In the genomic region with DNA sequence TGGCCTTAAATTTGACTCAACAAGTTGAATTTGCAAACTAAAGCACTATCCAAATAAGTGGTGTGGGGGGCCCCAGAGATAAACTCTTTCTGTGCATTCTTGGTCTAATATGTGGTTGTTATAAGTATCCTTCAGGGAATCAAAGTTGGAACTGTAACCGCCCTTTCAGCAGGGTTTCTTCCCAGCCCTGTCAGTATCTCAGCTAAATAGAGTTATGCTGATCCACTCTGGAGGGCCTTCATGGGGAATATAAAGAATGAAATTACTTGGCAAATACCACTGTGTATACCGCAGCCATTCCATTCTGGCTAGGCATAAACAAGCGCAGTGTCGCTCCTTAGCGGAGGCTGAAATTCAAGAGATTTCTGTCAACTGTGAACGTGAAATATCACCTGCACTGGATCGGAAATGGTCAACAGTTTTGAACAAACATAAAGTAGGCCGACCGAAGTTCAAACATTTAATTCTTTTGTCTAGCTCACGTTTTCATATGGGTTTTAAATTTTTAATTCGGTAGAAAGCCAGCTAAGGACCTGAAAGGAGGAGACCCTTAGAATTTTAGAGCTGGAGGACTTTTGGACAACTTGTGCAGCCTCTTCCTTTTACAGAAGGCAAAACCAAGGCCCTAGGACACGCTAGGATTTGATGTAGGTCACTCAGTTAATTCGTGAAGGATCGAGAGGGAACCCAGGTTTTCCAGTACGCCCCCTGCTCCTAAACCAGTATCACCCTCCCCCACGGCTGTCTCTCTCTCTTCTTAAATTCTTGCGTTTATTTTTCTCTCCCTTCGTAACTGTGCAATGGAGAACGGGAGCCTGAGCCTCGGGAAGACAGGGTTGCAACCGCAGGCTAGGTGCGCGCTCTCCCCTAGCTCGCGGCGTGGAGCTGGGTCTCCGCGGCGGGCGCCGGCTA, we compare ENCODE assay signal across 8 cellular contexts.
DNase-seq lines count a peak whose midpoint lies in the region; ATAC-seq, FAIRE-seq and TF ChIP-seq lines count a peak whose summit lies in the region.

No MANE protein-coding gene starts in this region.

- no peak for TF ChIP-seq EP300 in K562 (IDR thresholded peaks at IDR 0.05; ENCODE audit: low read length)

- no peaks in the 10 kb centered on the region for H3K27me3 ChIP-seq in Karpas-422 (ENCODE audit: low read length)
- H3K27me3 ChIP-seq in K562 (ENCODE audit: control insufficient read depth in 2 of 2, insufficient read depth in 2 of 2, low read length in 2 of 2), result no peaks in the 10 kb centered on the region
- no peaks in the 10 kb centered on the region for H3K27me3 ChIP-seq in layer of hippocampus (ENCODE audit: control insufficient read depth, insufficient read depth, low read length)
- no peaks in the 10 kb centered on the region for H3K27me3 ChIP-seq in subcutaneous abdominal adipose tissue (ENCODE audit: control insufficient read depth in 5 of 5, insufficient read depth in 4 of 5, low read length in 5 of 5)

- DNase-seq in activated T-cell treated with anti-CD3 and anti-CD28 coated beads, Interleukin-2, amount 50 U/mL, for 72 hours, result no peak
- no peak for DNase-seq in activated T-cell treated with anti-CD3 and anti-CD28 coated beads, Interleukin-2, amount 50 U/mL, for 1 hour
- DNase-seq in Karpas-422, result peak; percentile 74
- peak in 3 of 4 experiments; percentile 25 to 41 (median 37) for DNase-seq in K562 (ENCODE audit: extremely low read depth in 1 of 4, low spot score in 3 of 4)
- no peak for DNase-seq in C1 segment of cervical spinal cord (lab: John Stamatoyannopoulos, UW)

- no peaks in the 10 kb centered on the region for H3K9me2 ChIP-seq in Karpas-422 (replicated peaks; ENCODE audit: insufficient read depth, low read length)

- H3K27me3 Mint-ChIP-seq in activated T-cell treated with anti-CD3 and anti-CD28 coated beads, Interleukin-2, amount 50 U/mL, for 72 hours (ENCODE audit: low read depth), result no peaks in the 10 kb centered on the region

- H3K36me3 Mint-ChIP-seq in activated T-cell treated with anti-CD3 and anti-CD28 coated beads, Interleukin-2, amount 50 U/mL, for 72 hours (ENCODE audit: insufficient read depth in 2 of 2), result no peaks in the 10 kb centered on the region

- TSS peak; percentile 82 for BruUV-seq in K562 (replicated peaks; lab: Mats Ljungman, UMichigan)

- H4K20me1 ChIP-seq in Karpas-422 (ENCODE audit: insufficient read depth, low read depth, low read length), result no peaks in the 10 kb centered on the region
- no peaks in the 10 kb centered on the region for H4K20me1 ChIP-seq in K562 (replicated peaks; ENCODE audit: control insufficient read depth, insufficient read depth, low read length)

- peak overlapping the region; percentile 77 for H3K4me3 ChIP-seq in Karpas-422 (ENCODE audit: low read length)
- H3K4me3 ChIP-seq in K562, result peak overlapping the region; percentile 86
- H3K4me3 ChIP-seq in subcutaneous abdominal adipose tissue (ENCODE audit: low read depth in 1 of 5, low read length in 5 of 5), result peak overlapping the region; percentile 79 to 85 (median 84)

- WGBS in K562 (ENCODE audit: insufficient coverage, low coverage, missing lambda C conversion rate), result 11% methylated on average over 29 of the region's 31 CpGs

- in situ Hi-C loops in K562 (cut with MboI), result no loop called here

- H3K4me2 ChIP-seq in Karpas-422 (ENCODE audit: low read depth, low read length, poor library complexity, severe bottlenecking) (peak overlapping the region; percentile 81), K562 (ENCODE audit: insufficient read depth, low read length) (peak overlapping the region; percentile 87)

- peak in 1 of 2 donors; percentile 3 for ATAC-seq in activated T-cell treated with anti-CD3 and anti-CD28 coated beads, Interleukin-2, amount 50 U/mL, for 72 hours (replicated peaks in 1 of 2)
- ATAC-seq in K562, result 0 out of 3 replicates have a peak, but pooled peaks have one; percentile 1
- ATAC-seq in GM19463 (IDR thresholded peaks at IDR 0.05; ENCODE audit: unreplicated experiment), result no peak

- peaks cover 45% of the 10 kb centered on the region for H3K4me1 ChIP-seq in Karpas-422 (ENCODE audit: low read length)
- peaks cover 23 to 26% of the 10 kb centered on the region in 2 experiments for H3K4me1 ChIP-seq in K562 (replicated peaks in 1 of 2; ENCODE audit: control insufficient read depth in 2 of 2, insufficient read depth in 2 of 2, low read length in 2 of 2)
- H3K4me1 ChIP-seq in subcutaneous abdominal adipose tissue (ENCODE audit: control insufficient read depth in 5 of 5, insufficient read depth in 5 of 5, low read length in 5 of 5), result peaks cover 2 to 28% (median 26%) of the 10 kb centered on the region in 5 donors

- peak overlapping the region; percentile 72 for H3K27ac Mint-ChIP-seq in activated T-cell treated with anti-CD3 and anti-CD28 coated beads, Interleukin-2, amount 50 U/mL, for 72 hours

- peak overlapping the region; percentile 76 for H3K27ac ChIP-seq in Karpas-422 (ENCODE audit: low read length)
- peak overlapping the region; percentile 92 for H3K27ac ChIP-seq in K562 (ENCODE audit: extremely low read depth, low read depth, low read length)
- peak overlapping the region; percentile 89 for H3K27ac ChIP-seq in layer of hippocampus (ENCODE audit: low read depth, low read length)
- H3K27ac ChIP-seq in subcutaneous abdominal adipose tissue (ENCODE audit: low read depth, low read length), result peak overlapping the region; percentile 88

- TF ChIP-seq RAD21 in K562 (CRISPR knock-in tag; conservative IDR thresholded peaks at IDR 0.05 in 1 of 2, IDR thresholded peaks at IDR 0.05 in 1 of 2), result peak in 1 of 2 experiments; percentile 9; a peak in 1 of 4 replicates

- H3K9me1 ChIP-seq in K562 (ENCODE audit: control insufficient read depth, insufficient read depth, low read length), result no peaks in the 10 kb centered on the region

- TF ChIP-seq POLR2A in K562 (conservative IDR thresholded peaks at IDR 0.05), result no peak

- TF ChIP-seq CTCF in K562 (IDR thresholded peaks at IDR 0.05 in 2 of 3, conservative IDR thresholded peaks at IDR 0.05 in 1 of 3; ENCODE audit: insufficient read depth in 2 of 3, low read depth in 1 of 3, low read length in 3 of 3), result 0 out of 6 replicates have a peak, but pooled peaks of 1 of the 3 experiments have one; percentile 1

- H3K9ac ChIP-seq in Karpas-422 (ENCODE audit: low read length), result peak overlapping the region; percentile 82
- peak overlapping the region; percentile 88 to 95 for H3K9ac ChIP-seq in K562 (ENCODE audit: insufficient read depth in 1 of 2, low read depth in 2 of 2, low read length in 2 of 2)
- peak overlapping the region; percentile 48 to 84 (median 76) for H3K9ac ChIP-seq in subcutaneous abdominal adipose tissue (ENCODE audit: low read length in 5 of 5)

- H3K36me3 ChIP-seq in Karpas-422 (ENCODE audit: insufficient read depth, low read length) (peaks cover 7% of the 10 kb centered on the region; the same call in 1 of the 2 replicates), K562 (ENCODE audit: control insufficient read depth, insufficient read depth, low read length) (peaks cover 4% of the 10 kb centered on the region; the same call in 2 of the 3 replicates), subcutaneous abdominal adipose tissue (ENCODE audit: control insufficient read depth in 5 of 5, insufficient read depth in 5 of 5, low read length in 5 of 5) (no peaks in the 10 kb centered on the region)

- intact Hi-C loops in K562 (cut with micrococcal nuclease), result loop anchor here (1.0 to 10.0 kb wide), 5 partner anchors 30 to 375 kb away; a partner anchor contains a TSS

- H3K4me1 Mint-ChIP-seq in activated T-cell treated with anti-CD3 and anti-CD28 coated beads, Interleukin-2, amount 50 U/mL, for 72 hours (ENCODE audit: low read depth), result peaks cover 17% of the 10 kb centered on the region

- CTCF ChIA-PET in K562 (lab: Yijun Ruan, JAX; ENCODE audit: low intra/inter-chr PET ratio), result interaction anchor here (0.6 to 1.6 kb wide), 7 partner anchors 31 to 374 kb away, joined by 3 to 8 read pairs (median 3); a partner anchor contains a TSS

- H3K79me2 ChIP-seq in Karpas-422 (ENCODE audit: low read length) (peaks cover 81% of the 10 kb centered on the region), K562 (ENCODE audit: control insufficient read depth, insufficient read depth, low read length) (peaks cover 71% of the 10 kb centered on the region)

- peak overlapping the region; percentile 6; the same call in 1 of the 2 replicates for H2AFZ ChIP-seq in Karpas-422 (ENCODE audit: low read length)
- peak overlapping the region; percentile 93 for H2AFZ ChIP-seq in K562 (ENCODE audit: low read depth, low read length)

- peak overlapping the region; percentile 89 to 94 for H3K4me3 Mint-ChIP-seq in activated T-cell treated with anti-CD3 and anti-CD28 coated beads, Interleukin-2, amount 50 U/mL, for 72 hours

- peak; percentile 66 for FAIRE-seq in K562 (lab: Jason Lieb, UNC)

- H3K9me3 Mint-ChIP-seq in activated T-cell treated with anti-CD3 and anti-CD28 coated beads, Interleukin-2, amount 50 U/mL, for 72 hours, result no peaks in the 10 kb centered on the region

- H3K9me3 ChIP-seq in Karpas-422 (ENCODE audit: low read length), result no peaks in the 10 kb centered on the region
- no peaks in the 10 kb centered on the region for H3K9me3 ChIP-seq in K562 (replicated peaks; ENCODE audit: control insufficient read depth, insufficient read depth, low read depth, low read length)
- H3K9me3 ChIP-seq in subcutaneous abdominal adipose tissue (ENCODE audit: control insufficient read depth in 5 of 5, low read length in 5 of 5), result no peaks in the 10 kb centered on the region

- POLR2A ChIA-PET in K562 (lab: Yijun Ruan, JAX), result interaction anchor here (0.6 to 1.7 kb wide), 12 partner anchors 8 to 372 kb away, joined by 3 to 9 read pairs (median 3); a partner anchor contains a TSS

TF ChIP-seq in K562, 482 proteins besides CTCF, POLR2A, EP300 and RAD21 (continues in another document):
- TF ChIP-seq ZFX (CRISPR knock-in tag; IDR thresholded peaks at IDR 0.05) (peak; percentile 28; the same call in 1 of the 2 replicates), RBM22 (IDR thresholded peaks at IDR 0.05; ENCODE audit: low read depth, low read length, poor library complexity, severe bottlenecking) (peak; percentile 9), DPF2 (IDR thresholded peaks at IDR 0.05) (peak; percentile 13; the same call in 1 of the 2 replicates), NCOA1 (IDR thresholded peaks at IDR 0.05; ENCODE audit: low read depth) (no peak), ZNF584 (CRISPR knock-in tag; IDR thresholded peaks at IDR 0.05; ENCODE audit: low read depth) (no peak)
- TF ChIP-seq, protein P1, sequence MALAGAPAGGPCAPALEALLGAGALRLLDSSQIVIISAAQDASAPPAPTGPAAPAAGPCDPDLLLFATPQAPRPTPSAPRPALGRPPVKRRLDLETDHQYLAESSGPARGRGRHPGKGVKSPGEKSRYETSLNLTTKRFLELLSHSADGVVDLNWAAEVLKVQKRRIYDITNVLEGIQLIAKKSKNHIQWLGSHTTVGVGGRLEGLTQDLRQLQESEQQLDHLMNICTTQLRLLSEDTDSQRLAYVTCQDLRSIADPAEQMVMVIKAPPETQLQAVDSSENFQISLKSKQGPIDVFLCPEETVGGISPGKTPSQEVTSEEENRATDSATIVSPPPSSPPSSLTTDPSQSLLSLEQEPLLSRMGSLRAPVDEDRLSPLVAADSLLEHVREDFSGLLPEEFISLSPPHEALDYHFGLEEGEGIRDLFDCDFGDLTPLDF (CRISPR knock-in tag; IDR thresholded peaks at IDR 0.05), result 0 out of 2 replicates have a peak, but pooled peaks have one; percentile 47

Comparison
In these comparisons a context has a peak if more than half of its experiments do, and no peak if none do; other contexts are left out.
1. DNase-seq: peak in Karpas-422 (single experiment) and K562 (3 of 4); none in activated T-cell treated with anti-CD3 and anti-CD28 coated beads, Interleukin-2, amount 50 U/mL, for 72 hours (0 of 2), activated T-cell treated with anti-CD3 and anti-CD28 coated beads, Interleukin-2, amount 50 U/mL, for 1 hour (single experiment) and C1 segment of cervical spinal cord (0 of 14).
2. Peak in every context shown above with its lines, with median percentiles within 50 percentile points of each other: H3K27ac ChIP-seq, H3K4me3 ChIP-seq and H3K9ac ChIP-seq.